In the genomic region with DNA sequence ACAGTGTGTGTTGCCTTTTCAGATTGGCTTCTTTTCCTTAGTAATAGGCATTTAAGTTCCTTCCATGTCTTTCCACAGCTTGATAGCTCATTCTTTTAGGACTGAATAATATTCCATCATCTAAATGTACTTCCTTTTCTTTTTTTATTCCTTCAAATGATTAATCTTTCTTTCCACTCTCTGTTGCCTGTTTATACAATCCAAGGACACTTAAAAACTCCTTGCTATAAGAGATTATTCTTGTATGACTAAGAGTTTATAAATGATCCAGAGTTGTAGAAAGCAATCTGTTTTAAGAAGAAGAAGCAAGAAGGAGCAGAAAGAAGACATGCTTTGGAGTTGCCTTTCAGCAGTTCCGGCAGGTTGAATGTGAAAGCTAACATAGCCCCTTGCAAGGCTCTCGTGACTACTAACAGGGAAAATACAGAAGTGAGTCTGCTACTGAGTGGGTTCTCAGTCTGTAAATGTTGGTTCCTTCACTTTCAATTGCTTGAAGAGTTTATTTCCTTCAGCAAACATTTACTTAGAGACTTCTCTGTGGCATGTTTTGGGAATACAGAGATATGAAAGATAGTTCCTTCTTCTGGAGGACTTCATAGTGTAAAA, we compare ENCODE assay signal across 23 cellular contexts.
DNase-seq lines count a peak whose midpoint lies in the region; ATAC-seq, FAIRE-seq and TF ChIP-seq lines count a peak whose summit lies in the region.
"Had no signal": no experiment of that assay in that cellular context is flagged by ENCODE, and none has a peak within 500 bp of the region (broad histone marks: within the 10 kb centered on the region; RNA-seq: fewer than 3 reads in every experiment).

No MANE protein-coding gene starts in this region.

- intact Hi-C loops in mammary epithelial cell (cut with micrococcal nuclease), result no loop called here
- intact Hi-C loops in MCF 10A (cut with micrococcal nuclease), result no loop called here
- intact Hi-C loops in GM12878 (cut with micrococcal nuclease; ENCODE audit: unreplicated experiment), result no loop called here
- intact Hi-C loops in HepG2 (cut with micrococcal nuclease; ENCODE audit: unreplicated experiment), result no loop called here

- no peaks in the 10 kb centered on the region for H3K36me3 Mint-ChIP-seq in MCF 10A (ENCODE audit: insufficient read depth, unreplicated experiment)
- H3K36me3 Mint-ChIP-seq: natural killer cell, type B pancreatic cell had no signal

- H3K27ac Mint-ChIP-seq in MCF 10A (ENCODE audit: low read depth, unreplicated experiment), result no peak overlapping the region
- H3K27ac Mint-ChIP-seq: activated CD4-positive, alpha-beta T cell treated with anti-CD3 and anti-CD28 coated beads, Interleukin-2, amount 10 ng/mL, durations not matched to agents 7 days and 5 days; dendritic cell treated with granulocyte-macrophage colony-stimulating factor and Interleukin-4, amounts not matched to agents 40 ng/mL and 50 ng/mL, for 4 days; natural killer cell; stimulated activated naive CD8-positive, alpha-beta T cell treated with anti-CD3 and anti-CD28 coated beads, Interleukin-15, amount 100 ng/mL, for 72 hours; type B pancreatic cell had no signal

- H3K27ac ChIP-seq in mammary epithelial cell (ENCODE audit: insufficient read depth, low read depth, low read length) (no peak overlapping the region), GM12878 (ENCODE audit: control insufficient read depth, insufficient read depth) (no peak overlapping the region), HepG2 (ENCODE audit: extremely low read length, insufficient read depth, low read length) (no peak overlapping the region)

- POLR2A ChIA-PET in MCF 10A (lab: Yijun Ruan, JAX) (no interaction called here), GM12878 (lab: Charles Lee) (no interaction called here), HepG2 (lab: Yijun Ruan, JAX) (no interaction called here)

- in situ Hi-C loops in mammary epithelial cell (cut with MboI; ENCODE audit: low sequenced_read_pairs in 2 of 2), result no loop called here
- in situ Hi-C loops in GM12878 (cut with MboI), result no loop called here
- in situ Hi-C loops in G401 (cut with HindIII; ENCODE audit: low sequenced_read_pairs), result no loop called here
- in situ Hi-C loops in HepG2 (cut with HindIII; ENCODE audit: extremely low pct_ligation_motif_present, low pct_unique_long_range_greater_than_20kb), result no loop called here

- H3K9ac ChIP-seq in mammary epithelial cell (ENCODE audit: insufficient read depth, low read length) (no peak overlapping the region), GM12878 (ENCODE audit: control insufficient read depth, insufficient read depth, low read length) (no peak overlapping the region), HepG2 (ENCODE audit: insufficient read depth, low read depth, low read length) (no peak overlapping the region)

- no peak for TF ChIP-seq POLR2A in GM12878 (IDR thresholded peaks at IDR 0.05; ENCODE audit: low read depth, low read length)
- no peak for TF ChIP-seq POLR2A in HepG2 (IDR thresholded peaks at IDR 0.05; ENCODE audit: insufficient read depth in 1 of 2, low read depth in 2 of 2, low read length in 2 of 2)

- H3K27me3 ChIP-seq in mammary epithelial cell (ENCODE audit: insufficient read depth, low read length) (peaks cover 2% of the 10 kb centered on the region), GM12878 (replicated peaks in 1 of 2; ENCODE audit: control insufficient read depth in 2 of 2, insufficient read depth in 2 of 2, low read length in 1 of 2) (no peaks in the 10 kb centered on the region), HepG2 (ENCODE audit: control insufficient read depth in 1 of 2, insufficient read depth in 2 of 2, low read length in 2 of 2) (no peaks in the 10 kb centered on the region)

- H3K79me2 ChIP-seq in mammary epithelial cell (ENCODE audit: insufficient read depth, low read length) (no peaks in the 10 kb centered on the region), GM12878 (ENCODE audit: control insufficient read depth, insufficient read depth, low read length) (no peaks in the 10 kb centered on the region), HepG2 (ENCODE audit: insufficient read depth, low read length) (no peaks in the 10 kb centered on the region)

- H3K36me3 ChIP-seq in mammary epithelial cell (ENCODE audit: insufficient read depth, low read length), result no peaks in the 10 kb centered on the region
- H3K36me3 ChIP-seq in GM12878 (ENCODE audit: control insufficient read depth in 2 of 2, insufficient read depth in 2 of 2, low read length in 1 of 2), result no peaks in the 10 kb centered on the region
- H3K36me3 ChIP-seq in HepG2 (replicated peaks in 1 of 2; ENCODE audit: control insufficient read depth in 1 of 2, insufficient read depth in 2 of 2, low read length in 2 of 2), result no peaks in the 10 kb centered on the region

- peaks cover 12% of the 10 kb centered on the region for H3K4me1 ChIP-seq in mammary epithelial cell (ENCODE audit: insufficient read depth, low read length)
- H3K4me1 ChIP-seq in GM12878 (ENCODE audit: control insufficient read depth, insufficient read depth, low read length), result no peaks in the 10 kb centered on the region
- no peaks in the 10 kb centered on the region for H3K4me1 ChIP-seq in HepG2 (ENCODE audit: insufficient read depth, low read length)

- no peak overlapping the region for H3K4me3 Mint-ChIP-seq in MCF 10A (ENCODE audit: unreplicated experiment)
- H3K4me3 Mint-ChIP-seq: activated CD4-positive, alpha-beta T cell treated with anti-CD3 and anti-CD28 coated beads, Interleukin-2, amount 10 ng/mL, durations not matched to agents 7 days and 5 days; dendritic cell treated with granulocyte-macrophage colony-stimulating factor and Interleukin-4, amounts not matched to agents 40 ng/mL and 50 ng/mL, for 4 days; natural killer cell; stimulated activated naive CD8-positive, alpha-beta T cell treated with anti-CD3 and anti-CD28 coated beads, Interleukin-15, amount 100 ng/mL, for 72 hours; type B pancreatic cell had no signal

- TF ChIP-seq CTCF in mammary epithelial cell (conservative IDR thresholded peaks at IDR 0.05 in 1 of 2, IDR thresholded peaks at IDR 0.05 in 1 of 2; ENCODE audit: extremely low read depth in 1 of 2, insufficient read depth in 1 of 2, low read depth in 1 of 2, low read length in 2 of 2), result no peak
- no peak for TF ChIP-seq CTCF in MCF 10A (IDR thresholded peaks at IDR 0.05; ENCODE audit: unreplicated experiment)
- TF ChIP-seq CTCF in GM12878 (IDR thresholded peaks at IDR 0.05 in 2 of 3, conservative IDR thresholded peaks at IDR 0.05 in 1 of 3; ENCODE audit: control insufficient read depth in 2 of 3, extremely low read depth in 1 of 3, insufficient read depth in 1 of 3, low read depth in 3 of 3, low read length in 3 of 3), result no peak
- no peak for TF ChIP-seq CTCF in HepG2 (CRISPR knock-in tag; IDR thresholded peaks at IDR 0.05)

- H4K20me1 ChIP-seq in mammary epithelial cell (ENCODE audit: insufficient read depth, low read length) (no peaks in the 10 kb centered on the region), GM12878 (ENCODE audit: control insufficient read depth, insufficient read depth) (no peaks in the 10 kb centered on the region), HepG2 (ENCODE audit: insufficient read depth, low read length) (no peaks in the 10 kb centered on the region)

- 89% methylated on average over 2 of the region's 2 CpGs for WGBS in mammary epithelial cell (ENCODE audit: low coverage, missing lambda C conversion rate)
- WGBS in GM12878 (ENCODE audit: insufficient coverage, insufficient replicate concordance, low lambda C conversion rate, missing lambda C conversion rate), result 43% methylated on average over 2 of the region's 2 CpGs
- WGBS in HepG2 (ENCODE audit: low lambda C conversion rate), result 6% methylated on average over 2 of the region's 2 CpGs

- no peak for FAIRE-seq in GM12878 (lab: Jason Lieb, UNC)
- no peak for FAIRE-seq in HepG2 (lab: Jason Lieb, UNC)
- FAIRE-seq: A204.1 had no signal

- peaks cover 29% of the 10 kb centered on the region for H3K27me3 Mint-ChIP-seq in MCF 10A (ENCODE audit: insufficient read depth, unreplicated experiment)
- H3K27me3 Mint-ChIP-seq: dendritic cell treated with granulocyte-macrophage colony-stimulating factor and Interleukin-4, amounts not matched to agents 40 ng/mL and 50 ng/mL, for 4 days; type B pancreatic cell had no signal

- peak; percentile 66 for ATAC-seq in HG02852 (IDR thresholded peaks at IDR 0.05; ENCODE audit: unreplicated experiment)
- peak; percentile 51 for ATAC-seq in GM12878
- no peak for ATAC-seq in HepG2
- ATAC-seq: HCT116; natural killer cell; stimulated activated naive CD8-positive, alpha-beta T cell treated with anti-CD3 and anti-CD28 coated beads, Interleukin-15, amount 100 ng/mL, for 72 hours had no signal

- no TSS peak for BruUV-seq in mammary epithelial cell (replicated peaks; lab: Mats Ljungman, UMichigan)
- BruUV-seq in MCF 10A (replicated peaks; lab: Mats Ljungman, UMichigan), result no TSS peak
- no TSS peak for BruUV-seq in GM12878 (replicated peaks; lab: Mats Ljungman, UMichigan)
- BruUV-seq in HepG2 (replicated peaks; lab: Mats Ljungman, UMichigan), result no TSS peak

- peaks cover 18% of the 10 kb centered on the region for H3K4me1 Mint-ChIP-seq in MCF 10A (ENCODE audit: insufficient read depth, unreplicated experiment)
- H3K4me1 Mint-ChIP-seq: activated CD4-positive, alpha-beta T cell treated with anti-CD3 and anti-CD28 coated beads, Interleukin-2, amount 10 ng/mL, durations not matched to agents 7 days and 5 days; natural killer cell; stimulated activated naive CD8-positive, alpha-beta T cell treated with anti-CD3 and anti-CD28 coated beads, Interleukin-15, amount 100 ng/mL, for 72 hours had no signal

- TF ChIP-seq RAD21 in GM12878 (IDR thresholded peaks at IDR 0.05; ENCODE audit: insufficient read depth, low read depth, low read length) (no peak), HepG2 (CRISPR knock-in tag; IDR thresholded peaks at IDR 0.05) (no peak)

- RAD21 ChIA-PET in GM12878 (lab: Charles Lee; ENCODE audit: unreplicated experiment), result interaction anchor here (2.1 kb wide), 1 partner anchor 186 kb away, joined by 10 read pairs; no protein-coding TSS in a partner anchor

- peak overlapping the region; percentile 33 for H2AFZ ChIP-seq in mammary epithelial cell (ENCODE audit: low read depth, low read length)
- H2AFZ ChIP-seq in GM12878 (ENCODE audit: control insufficient read depth, low read depth, low read length), result no peak overlapping the region
- H2AFZ ChIP-seq in HepG2 (ENCODE audit: low read length), result no peak overlapping the region

- dilution Hi-C loops in mammary epithelial cell (cut with HindIII; ENCODE audit: low sequenced_read_pairs), result no loop called here

- CTCF ChIA-PET in mammary epithelial cell (lab: Charles Lee; ENCODE audit: low non-redundant PET) (no interaction called here), MCF 10A (lab: Yijun Ruan, JAX) (interaction anchor here (0.7 kb wide), 1 partner anchor 28 kb away, joined by 3 read pairs; no protein-coding TSS in a partner anchor), GM12878 (lab: Yijun Ruan, JAX) (interaction anchor here (0.7 to 0.9 kb wide), 2 partner anchors 26 to 35 kb away, joined by 3 read pairs; no protein-coding TSS in a partner anchor), HepG2 (lab: Yijun Ruan, JAX; ENCODE audit: low intra/inter-chr PET ratio, low total read pairs) (no interaction called here)

- H3K4me2 ChIP-seq in mammary epithelial cell (ENCODE audit: insufficient read depth, low read depth, low read length), result no peak overlapping the region
- no peak overlapping the region for H3K4me2 ChIP-seq in GM12878 (ENCODE audit: control insufficient read depth, insufficient read depth)
- H3K4me2 ChIP-seq in HepG2 (ENCODE audit: low read depth, low read length), result no peak overlapping the region

- SMC1A ChIA-PET in GM12878 (lab: Charles Lee; ENCODE audit: uncharacterized antibody, unreplicated experiment), result no interaction called here

- H3K4me3 ChIP-seq in mammary epithelial cell (replicated peaks in 1 of 3; ENCODE audit: insufficient read depth in 1 of 3, low read depth in 2 of 3, low read length in 3 of 3), result no peak overlapping the region
- H3K4me3 ChIP-seq in GM12878, result no peak overlapping the region
- no peak overlapping the region for H3K4me3 ChIP-seq in HepG2 (replicated peaks in 1 of 3; ENCODE audit: insufficient read depth in 1 of 3, low read depth in 2 of 3, low read length in 3 of 3)

- no peaks in the 10 kb centered on the region for H3K9me3 Mint-ChIP-seq in MCF 10A (ENCODE audit: unreplicated experiment)
- H3K9me3 Mint-ChIP-seq: activated CD4-positive, alpha-beta T cell treated with anti-CD3 and anti-CD28 coated beads, Interleukin-2, amount 10 ng/mL, durations not matched to agents 7 days and 5 days; dendritic cell treated with granulocyte-macrophage colony-stimulating factor and Interleukin-4, amounts not matched to agents 40 ng/mL and 50 ng/mL, for 4 days; natural killer cell; stimulated activated naive CD8-positive, alpha-beta T cell treated with anti-CD3 and anti-CD28 coated beads, Interleukin-15, amount 100 ng/mL, for 72 hours; type B pancreatic cell had no signal

- no peak for TF ChIP-seq EP300 in GM12878 (IDR thresholded peaks at IDR 0.05; ENCODE audit: borderline replicate concordance in 1 of 2, control insufficient read depth in 1 of 2, low read depth in 2 of 2, low read length in 2 of 2)
- no peak for TF ChIP-seq EP300 in HepG2 (IDR thresholded peaks at IDR 0.05; ENCODE audit: low read depth in 2 of 2, low read length in 2 of 2)
- TF ChIP-seq EP300 in HepG2 (CRISPR knock-in tag; IDR thresholded peaks at IDR 0.05; ENCODE audit: borderline replicate concordance), result no peak

- DNase-seq in mammary epithelial cell (no peak), MCF 10A (ENCODE audit: unreplicated experiment) (no peak), GM12878 (ENCODE audit: low read depth, low spot score) (peak; percentile 7), G401 (ENCODE audit: low spot score) (no peak), NCI-H1105 (lab: John Stamatoyannopoulos, UW) (no peak), HepG2 (ENCODE audit: low spot score) (no peak)
- DNase-seq in stimulated activated CD4-positive, alpha-beta T cell treated with anti-CD3 and anti-CD28 coated beads, Interleukin-2, amount 100 ng/mL, for 48 hours, result no peak
- DNase-seq: activated CD4-positive, alpha-beta T cell treated with anti-CD3 and anti-CD28 coated beads, Interleukin-2, amount 10 ng/mL, durations not matched to agents 7 days and 5 days; activated effector memory CD4-positive, alpha-beta T cell treated with anti-CD3 and anti-CD28 coated beads, Interleukin-2, amount 50 U/mL, for 16 hours; C1 segment of cervical spinal cord; foreskin melanocyte; kidney glomerular epithelial cell; natural killer cell; NCI-H524 treated with DMSO at 0.1 percent for 48 hours; posterior cingulate gyrus; stimulated activated CD4-positive, alpha-beta T cell treated with anti-CD3 and anti-CD28 coated beads, Interleukin-4, amount 100 ng/mL, for 1 hour; stimulated activated naive CD8-positive, alpha-beta T cell treated with anti-CD3 and anti-CD28 coated beads, Interleukin-15, amount 100 ng/mL, for 72 hours; T-helper 1 cell had no signal

- H3K9me3 ChIP-seq in mammary epithelial cell (replicated peaks; ENCODE audit: insufficient read depth, low read length), result no peaks in the 10 kb centered on the region
- H3K9me3 ChIP-seq in GM12878 (replicated peaks; ENCODE audit: control insufficient read depth, insufficient read depth, low read length), result no peaks in the 10 kb centered on the region; the same call in 2 of the 3 replicates
- no peaks in the 10 kb centered on the region for H3K9me3 ChIP-seq in HepG2 (ENCODE audit: low read length)

Comparison
In these comparisons a context has a peak if more than half of its experiments do, and no peak if none do; other contexts are left out.
1. CTCF ChIA-PET loops: an anchor here in MCF 10A (0.7 kb wide) and GM12878 (0.7 to 0.9 kb wide); none called in mammary epithelial cell and HepG2.